Comparison of ENCODE assay signal across 1 cellular context in the genomic region with DNA sequence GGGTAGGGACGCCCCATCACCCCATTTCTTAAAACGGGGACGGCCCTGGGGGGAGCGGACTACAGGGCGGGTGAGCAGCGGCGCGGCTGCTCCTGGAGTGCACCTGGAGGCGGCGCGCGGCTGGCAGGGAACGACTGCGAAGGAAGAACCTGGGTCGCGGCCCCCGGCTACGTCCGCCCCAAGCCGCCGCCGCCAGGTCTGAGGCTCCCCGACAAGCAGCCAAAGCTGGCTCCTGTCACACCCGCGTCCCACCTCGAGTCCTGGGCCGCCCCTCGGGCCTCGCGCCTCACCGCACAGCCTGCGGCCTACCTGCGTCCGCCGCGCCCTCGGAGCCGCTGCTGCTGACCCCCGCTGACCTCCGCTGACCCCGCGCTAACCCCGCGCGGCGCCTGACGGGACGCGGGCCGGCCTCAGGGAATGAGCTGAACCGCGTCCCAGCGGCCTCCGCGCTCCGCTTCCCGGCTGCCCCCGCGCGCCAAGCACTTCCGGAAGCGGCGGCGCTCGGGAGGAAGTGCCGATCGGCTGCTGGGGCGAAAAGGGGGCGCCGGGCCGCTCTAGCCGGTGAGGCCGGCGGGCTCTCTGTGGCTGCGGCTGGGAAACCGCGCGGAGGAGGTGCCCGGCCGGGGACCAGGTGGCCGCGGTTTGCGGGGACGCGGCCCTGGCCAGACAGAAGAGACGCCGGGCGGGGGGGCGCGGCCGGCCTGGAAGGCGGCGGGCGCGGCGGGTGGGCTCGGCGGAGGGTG.
A peak's percentile ranks its signal among the peaks of the same experiment; 100 is the strongest.
TF ChIP-seq lines count a peak whose summit lies in the region.

A gene with protein sequence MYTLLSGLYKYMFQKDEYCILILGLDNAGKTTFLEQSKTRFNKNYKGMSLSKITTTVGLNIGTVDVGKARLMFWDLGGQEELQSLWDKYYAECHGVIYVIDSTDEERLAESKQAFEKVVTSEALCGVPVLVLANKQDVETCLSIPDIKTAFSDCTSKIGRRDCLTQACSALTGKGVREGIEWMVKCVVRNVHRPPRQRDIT (minus strand): TSS at position 419 of the 743 bp plus-strand sequence. CDS start 885 bp downstream, outside the sequence.
A gene with protein sequence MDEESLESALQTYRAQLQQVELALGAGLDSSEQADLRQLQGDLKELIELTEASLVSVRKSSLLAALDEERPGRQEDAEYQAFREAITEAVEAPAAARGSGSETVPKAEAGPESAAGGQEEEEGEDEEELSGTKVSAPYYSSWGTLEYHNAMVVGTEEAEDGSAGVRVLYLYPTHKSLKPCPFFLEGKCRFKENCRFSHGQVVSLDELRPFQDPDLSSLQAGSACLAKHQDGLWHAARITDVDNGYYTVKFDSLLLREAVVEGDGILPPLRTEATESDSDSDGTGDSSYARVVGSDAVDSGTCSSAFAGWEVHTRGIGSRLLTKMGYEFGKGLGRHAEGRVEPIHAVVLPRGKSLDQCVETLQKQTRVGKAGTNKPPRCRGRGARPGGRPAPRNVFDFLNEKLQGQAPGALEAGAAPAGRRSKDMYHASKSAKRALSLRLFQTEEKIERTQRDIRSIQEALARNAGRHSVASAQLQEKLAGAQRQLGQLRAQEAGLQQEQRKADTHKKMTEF (plus strand): TSS at position 482 of the 743 bp plus-strand sequence. CDS start 542 bp downstream, outside the sequence.

TF ChIP-seq in K562, 482 proteins besides CTCF, POLR2A, EP300 and RAD21 (continued from another document and continues in another):
- TF ChIP-seq, protein P1, sequence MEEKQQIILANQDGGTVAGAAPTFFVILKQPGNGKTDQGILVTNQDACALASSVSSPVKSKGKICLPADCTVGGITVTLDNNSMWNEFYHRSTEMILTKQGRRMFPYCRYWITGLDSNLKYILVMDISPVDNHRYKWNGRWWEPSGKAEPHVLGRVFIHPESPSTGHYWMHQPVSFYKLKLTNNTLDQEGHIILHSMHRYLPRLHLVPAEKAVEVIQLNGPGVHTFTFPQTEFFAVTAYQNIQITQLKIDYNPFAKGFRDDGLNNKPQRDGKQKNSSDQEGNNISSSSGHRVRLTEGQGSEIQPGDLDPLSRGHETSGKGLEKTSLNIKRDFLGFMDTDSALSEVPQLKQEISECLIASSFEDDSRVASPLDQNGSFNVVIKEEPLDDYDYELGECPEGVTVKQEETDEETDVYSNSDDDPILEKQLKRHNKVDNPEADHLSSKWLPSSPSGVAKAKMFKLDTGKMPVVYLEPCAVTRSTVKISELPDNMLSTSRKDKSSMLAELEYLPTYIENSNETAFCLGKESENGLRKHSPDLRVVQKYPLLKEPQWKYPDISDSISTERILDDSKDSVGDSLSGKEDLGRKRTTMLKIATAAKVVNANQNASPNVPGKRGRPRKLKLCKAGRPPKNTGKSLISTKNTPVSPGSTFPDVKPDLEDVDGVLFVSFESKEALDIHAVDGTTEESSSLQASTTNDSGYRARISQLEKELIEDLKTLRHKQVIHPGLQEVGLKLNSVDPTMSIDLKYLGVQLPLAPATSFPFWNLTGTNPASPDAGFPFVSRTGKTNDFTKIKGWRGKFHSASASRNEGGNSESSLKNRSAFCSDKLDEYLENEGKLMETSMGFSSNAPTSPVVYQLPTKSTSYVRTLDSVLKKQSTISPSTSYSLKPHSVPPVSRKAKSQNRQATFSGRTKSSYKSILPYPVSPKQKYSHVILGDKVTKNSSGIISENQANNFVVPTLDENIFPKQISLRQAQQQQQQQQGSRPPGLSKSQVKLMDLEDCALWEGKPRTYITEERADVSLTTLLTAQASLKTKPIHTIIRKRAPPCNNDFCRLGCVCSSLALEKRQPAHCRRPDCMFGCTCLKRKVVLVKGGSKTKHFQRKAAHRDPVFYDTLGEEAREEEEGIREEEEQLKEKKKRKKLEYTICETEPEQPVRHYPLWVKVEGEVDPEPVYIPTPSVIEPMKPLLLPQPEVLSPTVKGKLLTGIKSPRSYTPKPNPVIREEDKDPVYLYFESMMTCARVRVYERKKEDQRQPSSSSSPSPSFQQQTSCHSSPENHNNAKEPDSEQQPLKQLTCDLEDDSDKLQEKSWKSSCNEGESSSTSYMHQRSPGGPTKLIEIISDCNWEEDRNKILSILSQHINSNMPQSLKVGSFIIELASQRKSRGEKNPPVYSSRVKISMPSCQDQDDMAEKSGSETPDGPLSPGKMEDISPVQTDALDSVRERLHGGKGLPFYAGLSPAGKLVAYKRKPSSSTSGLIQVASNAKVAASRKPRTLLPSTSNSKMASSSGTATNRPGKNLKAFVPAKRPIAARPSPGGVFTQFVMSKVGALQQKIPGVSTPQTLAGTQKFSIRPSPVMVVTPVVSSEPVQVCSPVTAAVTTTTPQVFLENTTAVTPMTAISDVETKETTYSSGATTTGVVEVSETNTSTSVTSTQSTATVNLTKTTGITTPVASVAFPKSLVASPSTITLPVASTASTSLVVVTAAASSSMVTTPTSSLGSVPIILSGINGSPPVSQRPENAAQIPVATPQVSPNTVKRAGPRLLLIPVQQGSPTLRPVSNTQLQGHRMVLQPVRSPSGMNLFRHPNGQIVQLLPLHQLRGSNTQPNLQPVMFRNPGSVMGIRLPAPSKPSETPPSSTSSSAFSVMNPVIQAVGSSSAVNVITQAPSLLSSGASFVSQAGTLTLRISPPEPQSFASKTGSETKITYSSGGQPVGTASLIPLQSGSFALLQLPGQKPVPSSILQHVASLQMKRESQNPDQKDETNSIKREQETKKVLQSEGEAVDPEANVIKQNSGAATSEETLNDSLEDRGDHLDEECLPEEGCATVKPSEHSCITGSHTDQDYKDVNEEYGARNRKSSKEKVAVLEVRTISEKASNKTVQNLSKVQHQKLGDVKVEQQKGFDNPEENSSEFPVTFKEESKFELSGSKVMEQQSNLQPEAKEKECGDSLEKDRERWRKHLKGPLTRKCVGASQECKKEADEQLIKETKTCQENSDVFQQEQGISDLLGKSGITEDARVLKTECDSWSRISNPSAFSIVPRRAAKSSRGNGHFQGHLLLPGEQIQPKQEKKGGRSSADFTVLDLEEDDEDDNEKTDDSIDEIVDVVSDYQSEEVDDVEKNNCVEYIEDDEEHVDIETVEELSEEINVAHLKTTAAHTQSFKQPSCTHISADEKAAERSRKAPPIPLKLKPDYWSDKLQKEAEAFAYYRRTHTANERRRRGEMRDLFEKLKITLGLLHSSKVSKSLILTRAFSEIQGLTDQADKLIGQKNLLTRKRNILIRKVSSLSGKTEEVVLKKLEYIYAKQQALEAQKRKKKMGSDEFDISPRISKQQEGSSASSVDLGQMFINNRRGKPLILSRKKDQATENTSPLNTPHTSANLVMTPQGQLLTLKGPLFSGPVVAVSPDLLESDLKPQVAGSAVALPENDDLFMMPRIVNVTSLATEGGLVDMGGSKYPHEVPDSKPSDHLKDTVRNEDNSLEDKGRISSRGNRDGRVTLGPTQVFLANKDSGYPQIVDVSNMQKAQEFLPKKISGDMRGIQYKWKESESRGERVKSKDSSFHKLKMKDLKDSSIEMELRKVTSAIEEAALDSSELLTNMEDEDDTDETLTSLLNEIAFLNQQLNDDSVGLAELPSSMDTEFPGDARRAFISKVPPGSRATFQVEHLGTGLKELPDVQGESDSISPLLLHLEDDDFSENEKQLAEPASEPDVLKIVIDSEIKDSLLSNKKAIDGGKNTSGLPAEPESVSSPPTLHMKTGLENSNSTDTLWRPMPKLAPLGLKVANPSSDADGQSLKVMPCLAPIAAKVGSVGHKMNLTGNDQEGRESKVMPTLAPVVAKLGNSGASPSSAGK (IDR thresholded peaks at IDR 0.05), result no peak
- TF ChIP-seq ZFPM2 (CRISPR knock-in tag; IDR thresholded peaks at IDR 0.05) (no peak), NFRKB (IDR thresholded peaks at IDR 0.05; ENCODE audit: low read depth) (no peak), MXI1 (IDR thresholded peaks at IDR 0.05; ENCODE audit: low read depth, low read length) (peak; percentile 31; the same call in 1 of the 2 replicates), CHD2 (IDR thresholded peaks at IDR 0.05; ENCODE audit: low read depth, low read length) (no peak), RUNX1 (IDR thresholded peaks at IDR 0.05; ENCODE audit: low read depth) (no peak), THRAP3 (IDR thresholded peaks at IDR 0.05; ENCODE audit: borderline replicate concordance) (no peak), SMARCA4 (IDR thresholded peaks at IDR 0.05) (no peak), SUPT5H (IDR thresholded peaks at IDR 0.05) (peak; percentile 61), NFATC3 (IDR thresholded peaks at IDR 0.05) (no peak), BRD4 (IDR thresholded peaks at IDR 0.05) (peak; percentile 89; the same call in 1 of the 2 replicates), MECOM (CRISPR knock-in tag; IDR thresholded peaks at IDR 0.05) (no peak), HDGF (IDR thresholded peaks at IDR 0.05) (no peak), CSDE1 (IDR thresholded peaks at IDR 0.05) (no peak), HDAC8 (tag; IDR thresholded peaks at IDR 0.05) (peak; percentile 41; the same call in 1 of the 2 replicates), ZNF311 (CRISPR knock-in tag; IDR thresholded peaks at IDR 0.05) (no peak), ETV5 (CRISPR knock-in tag; IDR thresholded peaks at IDR 0.05; ENCODE audit: low read depth) (no peak), RBBP5 (IDR thresholded peaks at IDR 0.05; ENCODE audit: borderline replicate concordance, insufficient read depth, low read length, poor library complexity, severe bottlenecking) (peak; percentile 95), GATAD2B (IDR thresholded peaks at IDR 0.05; ENCODE audit: borderline replicate concordance) (peak; percentile 87), NCOA2 (IDR thresholded peaks at IDR 0.05; ENCODE audit: partially characterized antibody in 2 of 2) (no peak), NR2C2 (CRISPR knock-in tag; IDR thresholded peaks at IDR 0.05) (peak; percentile 99), NR2C2 (tag; IDR thresholded peaks at IDR 0.05) (peak; percentile 100), ZNF589 (CRISPR knock-in tag; IDR thresholded peaks at IDR 0.05; ENCODE audit: low read depth) (no peak), TAF7 (tag; IDR thresholded peaks at IDR 0.05) (no peak), SRSF3 (IDR thresholded peaks at IDR 0.05; ENCODE audit: insufficient read depth, low read length) (no peak)
- TF ChIP-seq, protein P2, sequence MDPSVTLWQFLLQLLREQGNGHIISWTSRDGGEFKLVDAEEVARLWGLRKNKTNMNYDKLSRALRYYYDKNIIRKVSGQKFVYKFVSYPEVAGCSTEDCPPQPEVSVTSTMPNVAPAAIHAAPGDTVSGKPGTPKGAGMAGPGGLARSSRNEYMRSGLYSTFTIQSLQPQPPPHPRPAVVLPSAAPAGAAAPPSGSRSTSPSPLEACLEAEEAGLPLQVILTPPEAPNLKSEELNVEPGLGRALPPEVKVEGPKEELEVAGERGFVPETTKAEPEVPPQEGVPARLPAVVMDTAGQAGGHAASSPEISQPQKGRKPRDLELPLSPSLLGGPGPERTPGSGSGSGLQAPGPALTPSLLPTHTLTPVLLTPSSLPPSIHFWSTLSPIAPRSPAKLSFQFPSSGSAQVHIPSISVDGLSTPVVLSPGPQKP (CRISPR knock-in tag; IDR thresholded peaks at IDR 0.05), result no peak; the same call in 1 of the 2 replicates
- TF ChIP-seq, protein P3, sequence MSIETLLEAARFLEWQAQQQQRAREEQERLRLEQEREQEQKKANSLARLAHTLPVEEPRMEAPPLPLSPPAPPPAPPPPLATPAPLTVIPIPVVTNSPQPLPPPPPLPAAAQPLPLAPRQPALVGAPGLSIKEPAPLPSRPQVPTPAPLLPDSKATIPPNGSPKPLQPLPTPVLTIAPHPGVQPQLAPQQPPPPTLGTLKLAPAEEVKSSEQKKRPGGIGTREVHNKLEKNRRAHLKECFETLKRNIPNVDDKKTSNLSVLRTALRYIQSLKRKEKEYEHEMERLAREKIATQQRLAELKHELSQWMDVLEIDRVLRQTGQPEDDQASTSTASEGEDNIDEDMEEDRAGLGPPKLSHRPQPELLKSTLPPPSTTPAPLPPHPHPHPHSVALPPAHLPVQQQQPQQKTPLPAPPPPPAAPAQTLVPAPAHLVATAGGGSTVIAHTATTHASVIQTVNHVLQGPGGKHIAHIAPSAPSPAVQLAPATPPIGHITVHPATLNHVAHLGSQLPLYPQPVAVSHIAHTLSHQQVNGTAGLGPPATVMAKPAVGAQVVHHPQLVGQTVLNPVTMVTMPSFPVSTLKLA (conservative IDR thresholded peaks at IDR 0.05), result peak; percentile 38 to 80; a peak in 3 of 4 replicates
- TF ChIP-seq, protein P4, sequence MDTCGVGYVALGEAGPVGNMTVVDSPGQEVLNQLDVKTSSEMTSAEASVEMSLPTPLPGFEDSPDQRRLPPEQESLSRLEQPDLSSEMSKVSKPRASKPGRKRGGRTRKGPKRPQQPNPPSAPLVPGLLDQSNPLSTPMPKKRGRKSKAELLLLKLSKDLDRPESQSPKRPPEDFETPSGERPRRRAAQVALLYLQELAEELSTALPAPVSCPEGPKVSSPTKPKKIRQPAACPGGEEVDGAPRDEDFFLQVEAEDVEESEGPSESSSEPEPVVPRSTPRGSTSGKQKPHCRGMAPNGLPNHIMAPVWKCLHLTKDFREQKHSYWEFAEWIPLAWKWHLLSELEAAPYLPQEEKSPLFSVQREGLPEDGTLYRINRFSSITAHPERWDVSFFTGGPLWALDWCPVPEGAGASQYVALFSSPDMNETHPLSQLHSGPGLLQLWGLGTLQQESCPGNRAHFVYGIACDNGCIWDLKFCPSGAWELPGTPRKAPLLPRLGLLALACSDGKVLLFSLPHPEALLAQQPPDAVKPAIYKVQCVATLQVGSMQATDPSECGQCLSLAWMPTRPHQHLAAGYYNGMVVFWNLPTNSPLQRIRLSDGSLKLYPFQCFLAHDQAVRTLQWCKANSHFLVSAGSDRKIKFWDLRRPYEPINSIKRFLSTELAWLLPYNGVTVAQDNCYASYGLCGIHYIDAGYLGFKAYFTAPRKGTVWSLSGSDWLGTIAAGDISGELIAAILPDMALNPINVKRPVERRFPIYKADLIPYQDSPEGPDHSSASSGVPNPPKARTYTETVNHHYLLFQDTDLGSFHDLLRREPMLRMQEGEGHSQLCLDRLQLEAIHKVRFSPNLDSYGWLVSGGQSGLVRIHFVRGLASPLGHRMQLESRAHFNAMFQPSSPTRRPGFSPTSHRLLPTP (IDR thresholded peaks at IDR 0.05; ENCODE audit: borderline replicate concordance, extremely low read depth, insufficient read length), result no peak
- TF ChIP-seq, protein P5, sequence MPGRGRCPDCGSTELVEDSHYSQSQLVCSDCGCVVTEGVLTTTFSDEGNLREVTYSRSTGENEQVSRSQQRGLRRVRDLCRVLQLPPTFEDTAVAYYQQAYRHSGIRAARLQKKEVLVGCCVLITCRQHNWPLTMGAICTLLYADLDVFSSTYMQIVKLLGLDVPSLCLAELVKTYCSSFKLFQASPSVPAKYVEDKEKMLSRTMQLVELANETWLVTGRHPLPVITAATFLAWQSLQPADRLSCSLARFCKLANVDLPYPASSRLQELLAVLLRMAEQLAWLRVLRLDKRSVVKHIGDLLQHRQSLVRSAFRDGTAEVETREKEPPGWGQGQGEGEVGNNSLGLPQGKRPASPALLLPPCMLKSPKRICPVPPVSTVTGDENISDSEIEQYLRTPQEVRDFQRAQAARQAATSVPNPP (IDR thresholded peaks at IDR 0.05; ENCODE audit: borderline replicate concordance, insufficient read depth, insufficient read length), result no peak
- TF ChIP-seq, protein P6, sequence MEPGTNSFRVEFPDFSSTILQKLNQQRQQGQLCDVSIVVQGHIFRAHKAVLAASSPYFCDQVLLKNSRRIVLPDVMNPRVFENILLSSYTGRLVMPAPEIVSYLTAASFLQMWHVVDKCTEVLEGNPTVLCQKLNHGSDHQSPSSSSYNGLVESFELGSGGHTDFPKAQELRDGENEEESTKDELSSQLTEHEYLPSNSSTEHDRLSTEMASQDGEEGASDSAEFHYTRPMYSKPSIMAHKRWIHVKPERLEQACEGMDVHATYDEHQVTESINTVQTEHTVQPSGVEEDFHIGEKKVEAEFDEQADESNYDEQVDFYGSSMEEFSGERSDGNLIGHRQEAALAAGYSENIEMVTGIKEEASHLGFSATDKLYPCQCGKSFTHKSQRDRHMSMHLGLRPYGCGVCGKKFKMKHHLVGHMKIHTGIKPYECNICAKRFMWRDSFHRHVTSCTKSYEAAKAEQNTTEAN (CRISPR knock-in tag; IDR thresholded peaks at IDR 0.05), result no peak; the same call in 1 of the 2 replicates
- TF ChIP-seq, protein P7, sequence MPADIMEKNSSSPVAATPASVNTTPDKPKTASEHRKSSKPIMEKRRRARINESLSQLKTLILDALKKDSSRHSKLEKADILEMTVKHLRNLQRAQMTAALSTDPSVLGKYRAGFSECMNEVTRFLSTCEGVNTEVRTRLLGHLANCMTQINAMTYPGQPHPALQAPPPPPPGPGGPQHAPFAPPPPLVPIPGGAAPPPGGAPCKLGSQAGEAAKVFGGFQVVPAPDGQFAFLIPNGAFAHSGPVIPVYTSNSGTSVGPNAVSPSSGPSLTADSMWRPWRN (IDR thresholded peaks at IDR 0.05; ENCODE audit: low read depth), result no peak
